Comparison of ENCODE assay signal across 8 cellular contexts in the genomic region with DNA sequence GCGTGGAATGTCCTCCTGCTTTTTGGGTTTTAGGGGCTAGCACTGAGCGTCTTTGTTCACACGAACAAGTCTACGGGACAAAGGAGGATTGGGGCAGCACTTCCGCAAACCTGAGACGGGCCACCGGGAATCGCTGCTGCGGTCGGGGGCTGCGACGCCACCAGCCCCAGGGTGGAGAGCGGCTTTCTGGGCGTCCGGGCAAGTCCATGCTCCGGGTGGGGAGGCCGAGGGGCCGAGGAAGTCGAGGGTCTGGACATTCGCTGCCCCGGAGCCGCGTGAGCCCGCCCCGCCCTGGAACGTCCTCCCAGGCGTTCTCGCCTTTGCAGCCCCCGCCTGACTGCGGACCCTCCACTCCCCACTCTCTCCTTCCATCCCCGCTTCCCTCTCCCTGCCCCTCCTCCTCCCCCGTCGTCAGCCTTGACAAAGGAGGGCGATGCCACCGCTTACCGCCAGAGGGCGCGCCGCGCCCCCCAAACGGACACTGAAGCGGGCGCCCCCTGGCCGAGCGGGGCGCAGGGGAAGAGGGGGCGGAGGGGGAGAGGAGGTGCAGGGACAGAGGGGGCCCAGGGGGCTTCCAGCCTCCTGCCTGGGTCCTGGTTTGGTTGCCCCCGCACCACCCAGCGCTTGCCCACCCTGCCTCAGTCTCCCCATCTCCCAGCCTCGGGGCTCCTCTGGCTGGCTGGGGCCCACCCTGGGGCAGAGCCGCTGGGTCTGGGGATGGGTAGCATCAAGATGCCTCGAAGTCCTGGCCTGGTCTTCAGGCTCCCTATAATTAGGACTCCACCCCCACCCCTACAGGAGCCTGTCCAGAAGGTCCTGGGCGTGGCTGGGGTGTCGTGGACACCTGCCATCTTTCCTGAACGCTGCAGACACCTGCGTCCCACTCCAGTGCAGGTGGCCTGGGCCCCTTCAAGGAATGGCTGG. TPM values are rescaled to one million over a fixed set of nuclear protein-coding genes. Genes with fewer than 3 reads are reported as not detected.
DNase-seq lines count a peak whose midpoint lies in the region; ATAC-seq and TF ChIP-seq lines count a peak whose summit lies in the region.

No MANE protein-coding gene starts in this region.

- H4K20me1 ChIP-seq in DND-41 (ENCODE audit: insufficient read depth, low read length) (no peaks in the 10 kb centered on the region), PC-3 (ENCODE audit: low read length) (no peaks in the 10 kb centered on the region)

- CTCF ChIA-PET in HEK293T (lab: Yijun Ruan, JAX), result no interaction called here
- CTCF ChIA-PET in PC-3 (lab: Charles Lee), result interaction anchor here (0.5 kb wide), 1 partner anchor 99 kb away, joined by 3 read pairs; no protein-coding TSS in a partner anchor

- BruUV-seq in PC-3 (replicated peaks; lab: Mats Ljungman, UMichigan), result no TSS peak

- peak; percentile 74 for DNase-seq in DND-41
- DNase-seq in HEK293T (ENCODE audit: extremely low spot score), result peak; percentile 85
- peak; percentile 59 for DNase-seq in PC-3
- peak; percentile 49 for DNase-seq in activated gamma-delta T cell treated with anti-CD3 and anti-CD28 coated beads, Interleukin-2, amount 50 U/mL, for 16 hours (ENCODE audit: low read depth)
- peak; percentile 63 for DNase-seq in globus pallidus (ENCODE audit: low spot score)
- peak; percentile 17 for DNase-seq in occipital lobe (lab: John Stamatoyannopoulos, UW)
- no peak for DNase-seq in suprapubic skin (ENCODE audit: low spot score in 2 of 2)
- DNase-seq in H4 (ENCODE audit: low spot score), result no peak

- TF ChIP-seq EP300 in suprapubic skin (IDR thresholded peaks at IDR 0.05), result no peak

- H2AFZ ChIP-seq in DND-41 (ENCODE audit: low read depth, low read length) (peak overlapping the region; percentile 60), PC-3 (ENCODE audit: low read length) (peak overlapping the region; percentile 100)

- H3K27ac ChIP-seq in DND-41 (ENCODE audit: low read length) (no peak overlapping the region), PC-3 (ENCODE audit: low read length) (no peak overlapping the region), suprapubic skin (no peak overlapping the region)

- POLR2A ChIA-PET in HEK293T (lab: Yijun Ruan, JAX), result no interaction called here
- POLR2A ChIA-PET in PC-3 (lab: Charles Lee; ENCODE audit: unreplicated experiment), result no interaction called here

- H3K9me2 ChIP-seq in PC-3 (replicated peaks; ENCODE audit: low read length), result no peaks in the 10 kb centered on the region

- no peak for TF ChIP-seq POLR2A in suprapubic skin (IDR thresholded peaks at IDR 0.05)

- H3K4me2 ChIP-seq in DND-41 (ENCODE audit: insufficient read depth, low read length) (peak overlapping the region; percentile 50), PC-3 (ENCODE audit: low read length) (peak overlapping the region; percentile 99)

- TF ChIP-seq CTCF in DND-41 (IDR thresholded peaks at IDR 0.05; ENCODE audit: borderline replicate concordance, extremely low read depth, low read length, poor library complexity, severe bottlenecking), result peak; percentile 100
- peak; percentile 98 for TF ChIP-seq CTCF in PC-3 (conservative IDR thresholded peaks at IDR 0.05; ENCODE audit: low read depth, low read length)
- peak; percentile 78 to 99 for TF ChIP-seq CTCF in suprapubic skin (IDR thresholded peaks at IDR 0.05)

- H3K27me3 ChIP-seq in DND-41 (ENCODE audit: insufficient read depth, low read length, poor library complexity) (peaks cover 5% of the 10 kb centered on the region), PC-3 (ENCODE audit: low read length) (no peaks in the 10 kb centered on the region), suprapubic skin (no peaks in the 10 kb centered on the region)

- peaks cover 23% of the 10 kb centered on the region for H3K9me3 ChIP-seq in DND-41 (ENCODE audit: insufficient read depth, low read length, severe bottlenecking)
- no peaks in the 10 kb centered on the region for H3K9me3 ChIP-seq in PC-3 (ENCODE audit: low read length)
- H3K9me3 ChIP-seq in suprapubic skin, result no peaks in the 10 kb centered on the region

- no peaks in the 10 kb centered on the region for H3K36me3 ChIP-seq in DND-41 (ENCODE audit: insufficient read depth, low read length)
- no peaks in the 10 kb centered on the region for H3K36me3 ChIP-seq in PC-3 (ENCODE audit: low read depth, low read length)
- no peaks in the 10 kb centered on the region for H3K36me3 ChIP-seq in suprapubic skin

- no peaks in the 10 kb centered on the region for H3F3A ChIP-seq in PC-3 (ENCODE audit: low read length, unreplicated experiment)

- WGBS in suprapubic skin, result 12% methylated on average over 18 of the region's 56 CpGs

- H3K9ac ChIP-seq in DND-41 (ENCODE audit: low read depth, low read length) (0 out of 2 replicates have a peak overlapping the region, but pooled peaks have one; percentile 11), PC-3 (ENCODE audit: low read length) (peak overlapping the region; percentile 37; the same call in 1 of the 2 replicates)

- ATAC-seq in DND-41 (ENCODE audit: insufficient read depth, low read depth), result peak; percentile 94
- peak; percentile 88 for ATAC-seq in PC-3

- no peaks in the 10 kb centered on the region for H3K79me2 ChIP-seq in DND-41 (ENCODE audit: insufficient read depth, low read length)
- no peaks in the 10 kb centered on the region for H3K79me2 ChIP-seq in PC-3 (ENCODE audit: low read length)

- peak overlapping the region in 1 of 2 experiments; percentile 36; a peak in 2 of 4 replicates for H3K4me3 ChIP-seq in DND-41 (ENCODE audit: low read depth in 1 of 2, low read length in 2 of 2)
- H3K4me3 ChIP-seq in PC-3 (ENCODE audit: low read length), result peak overlapping the region; percentile 83
- peak overlapping the region; percentile 42 for H3K4me3 ChIP-seq in suprapubic skin

- intact Hi-C loops in PC-3 (cut with micrococcal nuclease), result loop anchor here (1.0 to 2.0 kb wide), 2 partner anchors 38 to 58 kb away; a partner anchor contains a TSS

- H3K4me1 ChIP-seq in DND-41 (ENCODE audit: insufficient read depth, low read length) (peaks cover 8% of the 10 kb centered on the region), PC-3 (ENCODE audit: insufficient read depth, low read length) (no peaks in the 10 kb centered on the region), suprapubic skin (peaks cover 9% of the 10 kb centered on the region)

TF ChIP-seq in HEK293T, 16 proteins besides CTCF, POLR2A, EP300 and RAD21:
- TF ChIP-seq, protein P1, sequence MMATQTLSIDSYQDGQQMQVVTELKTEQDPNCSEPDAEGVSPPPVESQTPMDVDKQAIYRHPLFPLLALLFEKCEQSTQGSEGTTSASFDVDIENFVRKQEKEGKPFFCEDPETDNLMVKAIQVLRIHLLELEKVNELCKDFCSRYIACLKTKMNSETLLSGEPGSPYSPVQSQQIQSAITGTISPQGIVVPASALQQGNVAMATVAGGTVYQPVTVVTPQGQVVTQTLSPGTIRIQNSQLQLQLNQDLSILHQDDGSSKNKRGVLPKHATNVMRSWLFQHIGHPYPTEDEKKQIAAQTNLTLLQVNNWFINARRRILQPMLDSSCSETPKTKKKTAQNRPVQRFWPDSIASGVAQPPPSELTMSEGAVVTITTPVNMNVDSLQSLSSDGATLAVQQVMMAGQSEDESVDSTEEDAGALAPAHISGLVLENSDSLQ (IDR thresholded peaks at IDR 0.05), result no peak
- TF ChIP-seq SP1 (IDR thresholded peaks at IDR 0.05) (no peak), ELF4 (IDR thresholded peaks at IDR 0.05) (no peak), TARDBP (IDR thresholded peaks at IDR 0.05) (no peak), FOXM1 (IDR thresholded peaks at IDR 0.05; ENCODE audit: borderline replicate concordance) (no peak), NFRKB (IDR thresholded peaks at IDR 0.05) (no peak), L3MBTL2 (conservative IDR thresholded peaks at IDR 0.05) (no peak), CTBP1 (IDR thresholded peaks at IDR 0.05; ENCODE audit: borderline replicate concordance) (no peak), BHLHE40 (IDR thresholded peaks at IDR 0.05; ENCODE audit: borderline replicate concordance) (no peak), FOXK2 (IDR thresholded peaks at IDR 0.05) (no peak), FOXA1 (IDR thresholded peaks at IDR 0.05) (no peak), HDGF (IDR thresholded peaks at IDR 0.05; ENCODE audit: borderline replicate concordance) (no peak), ZNF384 (IDR thresholded peaks at IDR 0.05) (no peak)

RNA-seq across cellular contexts. Expression of a gene that starts 39.1 kb away (rescaled TPM):
- total RNA-seq in PC-3 (2014; rRNA removed), result 132 and 161 TPM in 2 replicates
- 8.4 TPM for total RNA-seq in occipital lobe
- 100 to 1,000 TPM in 1 of 4 donors, 10 to 100 TPM in 3; 52.1 to 126 (median 81.8) TPM for total RNA-seq in suprapubic skin
- 13.0 and 16.3 TPM in 2 replicates for total RNA-seq in H4 (2014; rRNA removed; shearing (Covaris generic))

RNA-seq across cellular contexts. Expression of a gene that starts 45.7 kb away (rescaled TPM):
- not detected in 2 replicates for total RNA-seq in PC-3 (2014; rRNA removed)
- total RNA-seq in occipital lobe, result 29.2 TPM
- total RNA-seq in suprapubic skin, result not detected
- total RNA-seq in H4 (2014; rRNA removed; shearing (Covaris generic)), result not detected in 2 replicates

Comparison
In these comparisons a context has a peak if more than half of its experiments do, and no peak if none do; other contexts are left out.
1. DNase-seq: peak in DND-41 (single experiment), HEK293T (single experiment), PC-3 (single experiment), activated gamma-delta T cell treated with anti-CD3 and anti-CD28 coated beads, Interleukin-2, amount 50 U/mL, for 16 hours (single experiment), globus pallidus (single experiment) and occipital lobe (single experiment); none in suprapubic skin (0 of 2) and H4 (single experiment).
2. RNA of a gene that starts 45.7 kb away (total RNA-seq): 29.2 TPM in occipital lobe (single experiment); not detected in PC-3, not detected in suprapubic skin and not detected in H4; every median in the first group is over 10 times any median in the second.
3. Peak in every context shown above with its lines, with median percentiles within 50 percentile points of each other: CTCF ChIP-seq.